20 cellular contexts compared by ENCODE assay signal in the genomic region with DNA sequence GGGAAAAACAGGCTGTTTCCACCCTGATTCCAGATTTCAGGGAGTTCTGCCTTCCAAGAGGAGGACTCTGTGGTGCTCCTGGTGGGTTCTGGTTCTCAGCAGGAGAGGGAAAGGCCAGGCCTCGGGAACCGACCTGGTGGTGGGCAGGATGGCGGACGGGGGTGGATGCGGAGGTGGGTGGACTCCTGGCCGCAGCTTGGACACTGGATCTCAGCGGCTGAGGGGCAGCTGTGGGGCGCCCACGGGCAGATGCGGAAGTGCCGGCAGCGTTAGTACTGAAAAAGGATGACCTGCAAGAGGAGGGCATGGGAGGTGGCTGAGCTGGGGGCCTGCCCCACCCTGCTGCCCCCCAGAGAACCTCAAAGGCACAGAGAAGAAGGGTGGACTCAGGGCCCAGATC. TPM values are rescaled to one million over a fixed set of nuclear protein-coding genes. Genes with fewer than 3 reads are reported as not detected.
A peak's percentile ranks its signal among the peaks of the same experiment; 100 is the strongest.
DNase-seq lines count a peak whose midpoint lies in the region; ATAC-seq, FAIRE-seq and TF ChIP-seq lines count a peak whose summit lies in the region.
"Had no signal": no experiment of that assay in that cellular context is flagged by ENCODE, and none has a peak within 500 bp of the region (broad histone marks: within the 10 kb centered on the region; RNA-seq: fewer than 3 reads in every experiment).

No MANE protein-coding gene starts in this region.

- H3K4me3 ChIP-seq in HEK293 (ENCODE audit: low read depth, low read length) (no peak overlapping the region), H1 (ENCODE audit: extremely low read depth in 1 of 4, insufficient read depth in 2 of 4, low read depth in 3 of 4, low read length in 4 of 4) (no peak overlapping the region), spleen (no peak overlapping the region)
- H3K4me3 ChIP-seq: BLaER1, GM12878, HAP-1 had no signal

- H3K14ac ChIP-seq in H1 (ENCODE audit: insufficient read length): no peak overlapping the region

- H4K5ac ChIP-seq in H1 (ENCODE audit: insufficient read length, low read depth, low read length): no peak overlapping the region

- POLR2A ChIA-PET in HEK293 (lab: Yijun Ruan, JAX): no interaction called here
- POLR2A ChIA-PET in H1 (lab: Charles Lee; ENCODE audit: partially characterized antibody): interaction anchor here (1.7 kb wide), 1 partner anchor 12 kb away, joined by 3 read pairs; no protein-coding TSS in a partner anchor

- H3K4me1 ChIP-seq in HEK293 (ENCODE audit: control insufficient read depth, insufficient read depth, low read length) (no peaks in the 10 kb centered on the region), H1 (replicated peaks in 1 of 4; ENCODE audit: control insufficient read depth in 3 of 4, insufficient read depth in 4 of 4, low read length in 3 of 4) (peaks cover 0 to 11% (median 6%) of the 10 kb centered on the region in 4 experiments; a peak in 6 of 7 replicates), spleen (no peaks in the 10 kb centered on the region)
- H3K4me1 ChIP-seq: BLaER1, HAP-1 had no signal

- H3K27me3 ChIP-seq in H1 (replicated peaks in 1 of 4; ENCODE audit: control insufficient read depth in 3 of 4, extremely low read depth in 1 of 4, insufficient read depth in 3 of 4, low read length in 3 of 4) (no peaks in the 10 kb centered on the region; a peak in 1 of 7 replicates), spleen (replicated peaks in 1 of 7) (peaks cover 0 to 16% (median 0%) of the 10 kb centered on the region in 7 donors)
- H3K27me3 ChIP-seq: BLaER1 had no signal

- H3K18ac ChIP-seq in H1 (ENCODE audit: extremely low read depth, low read length): 0 out of 2 replicates have a peak overlapping the region, but pooled peaks have one; percentile 53

- peak overlapping the region; percentile 73; the same call in 1 of the 2 replicates for H4K8ac ChIP-seq in H1 (ENCODE audit: extremely low read depth, insufficient read depth, low read length)

- no peak for FAIRE-seq in H1 (lab: Jason Lieb, UNC)
- FAIRE-seq: A204.1, GM12878, HTR-8/SVneo had no signal

- H3K27ac Mint-ChIP-seq in nephron: peak overlapping the region; percentile 64 to 92 (median 72)
- H3K27ac Mint-ChIP-seq: CD8-positive, alpha-beta T cell had no signal

- TF ChIP-seq EP300 in H1 (IDR thresholded peaks at IDR 0.05; ENCODE audit: borderline replicate concordance in 1 of 2, low read depth in 2 of 2, low read length in 2 of 2): no peak

- no peaks in the 10 kb centered on the region for H3K79me2 ChIP-seq in H1 (ENCODE audit: control insufficient read depth in 1 of 2, insufficient read depth in 2 of 2, low read length in 2 of 2)

- no peak for ATAC-seq in HG03442 (IDR thresholded peaks at IDR 0.05; ENCODE audit: unreplicated experiment)
- ATAC-seq: CD8-positive, alpha-beta T cell; GM12878 had no signal

- H3K4me1 Mint-ChIP-seq in nephron: peaks cover 43% of the 10 kb centered on the region
- H3K4me1 Mint-ChIP-seq: IgD-negative memory B cell had no signal

- H3K4me2 ChIP-seq in H1 (ENCODE audit: insufficient read depth in 1 of 2, low read depth in 2 of 2, low read length in 2 of 2): no peak overlapping the region; a peak in 1 of 4 replicates
- H3K4me2 ChIP-seq: BLaER1 had no signal

- no peak for TF ChIP-seq RAD21 in H1 (IDR thresholded peaks at IDR 0.05 in 1 of 2, conservative IDR thresholded peaks at IDR 0.05 in 1 of 2; ENCODE audit: low read depth in 2 of 2, low read length in 2 of 2)

- H3K27me3 Mint-ChIP-seq in nephron (ENCODE audit: low read depth): peaks cover 53% of the 10 kb centered on the region
- H3K27me3 Mint-ChIP-seq: IgD-negative memory B cell had no signal

- H4K91ac ChIP-seq in H1 (replicated peaks; ENCODE audit: insufficient read length, low read length): no peak overlapping the region

- H2BK20ac ChIP-seq in H1 (ENCODE audit: low read length): no peak overlapping the region

- no peak overlapping the region for H3K4ac ChIP-seq in H1 (replicated peaks; ENCODE audit: insufficient read length, low read depth, low read length)

- H2BK15ac ChIP-seq in H1 (ENCODE audit: low read length): no peak overlapping the region; the same call in 1 of the 2 replicates

- 0 out of 2 replicates have a peak overlapping the region, but pooled peaks have one; percentile 35 for H2BK12ac ChIP-seq in H1 (ENCODE audit: low read depth, low read length)

- DNase-seq in H1 (ENCODE audit: low read depth in 1 of 2, low spot score in 2 of 2) (no peak), spleen (peak; percentile 70), globus pallidus (ENCODE audit: low spot score) (no peak), Ammon's horn (ENCODE audit: low spot score) (no peak)
- DNase-seq: ACHN; Calu3; CD8-positive, alpha-beta T cell; DMS79 treated with DMSO at 0.1 percent for 48 hours; GOT3; Karpas-422; KBM-7 had no signal

- no peaks in the 10 kb centered on the region for H3K9me3 ChIP-seq in HEK293 (ENCODE audit: control insufficient read depth, insufficient read depth, low read depth, low read length)
- no peaks in the 10 kb centered on the region for H3K9me3 ChIP-seq in H1 (ENCODE audit: insufficient read depth in 2 of 2, low read depth in 1 of 2, low read length in 1 of 2)
- no peaks in the 10 kb centered on the region for H3K9me3 ChIP-seq in spleen
- H3K9me3 ChIP-seq: BLaER1, HAP-1 had no signal

- H3K9me3 Mint-ChIP-seq in nephron: no peaks in the 10 kb centered on the region
- H3K9me3 Mint-ChIP-seq: CD8-positive, alpha-beta T cell; IgD-negative memory B cell had no signal

- H3K27ac ChIP-seq in HEK293 (ENCODE audit: extremely low read depth, low read depth, low read length) (no peak overlapping the region), H1 (ENCODE audit: low read depth, low read length) (no peak overlapping the region), spleen (no peak overlapping the region)
- H3K27ac ChIP-seq: BLaER1 had no signal

- intact Hi-C loops in spleen (cut with DNase I; ENCODE audit: low total_unique reads): no loop called here

- no peak overlapping the region for H3K4me3 Mint-ChIP-seq in nephron
- H3K4me3 Mint-ChIP-seq: CD8-positive, alpha-beta T cell; IgD-negative memory B cell had no signal

- no peak overlapping the region for H3K56ac ChIP-seq in H1 (replicated peaks; ENCODE audit: insufficient read length, low read depth, low read length)

- H2BK5ac ChIP-seq in H1 (ENCODE audit: low read depth, low read length): no peak overlapping the region

- no peaks in the 10 kb centered on the region for H4K20me1 ChIP-seq in H1 (replicated peaks in 1 of 2; ENCODE audit: control insufficient read depth in 1 of 2, insufficient read depth in 2 of 2, low read length in 2 of 2)
- H4K20me1 ChIP-seq: BLaER1 had no signal

- no peaks in the 10 kb centered on the region for H3K79me1 ChIP-seq in H1 (ENCODE audit: low read depth, low read length)

- no peak overlapping the region for H2BK120ac ChIP-seq in H1 (replicated peaks; ENCODE audit: low read depth, low read length)

- no peak for TF ChIP-seq POLR2A in H1 (IDR thresholded peaks at IDR 0.05; ENCODE audit: control extremely low read depth in 1 of 2, low read depth in 2 of 2, low read length in 2 of 2)
- no peak for TF ChIP-seq POLR2A in spleen (IDR thresholded peaks at IDR 0.05)

- H3K23ac ChIP-seq in H1 (ENCODE audit: insufficient read length): no peak overlapping the region

- 97% methylated on average over 9 of the region's 12 CpGs; no CpG with 5 or more reads in 1 of the 2 experiments for WGBS in H1 (ENCODE audit: extremely low coverage in 1 of 2, insufficient coverage in 1 of 2, insufficient read length in 1 of 2, insufficient replicate concordance in 2 of 2, low coverage in 1 of 2, low lambda C conversion rate in 2 of 2, missing lambda C conversion rate in 1 of 2), 2 experiments
- WGBS in spleen, 5 donors: 86 to 95% (median 91%) methylated on average over 12 of the region's 12 CpGs

- no peak for TF ChIP-seq CTCF in HEK293 (tag by site-specific recombination; IDR thresholded peaks at IDR 0.05)
- TF ChIP-seq CTCF in H1 (IDR thresholded peaks at IDR 0.05; ENCODE audit: control extremely low read depth in 1 of 3, insufficient read depth in 1 of 3, low read depth in 1 of 3, low read length in 3 of 3): no peak
- TF ChIP-seq CTCF in nephron (IDR thresholded peaks at IDR 0.05; ENCODE audit: unreplicated experiment in 3 of 3): no peak
- no peak for TF ChIP-seq CTCF in spleen (IDR thresholded peaks at IDR 0.05 in 8 of 11, conservative IDR thresholded peaks at IDR 0.05 in 3 of 11)

- no peak overlapping the region for H2AK5ac ChIP-seq in H1 (ENCODE audit: low read depth, low read length)

- H3K9ac ChIP-seq in H1 (replicated peaks in 1 of 4; ENCODE audit: extremely low read depth in 1 of 4, low read depth in 3 of 4, low read length in 3 of 4): no peak overlapping the region
- H3K9ac ChIP-seq: BLaER1 had no signal

- no peaks in the 10 kb centered on the region for H3K36me3 Mint-ChIP-seq in nephron (ENCODE audit: low read depth)
- H3K36me3 Mint-ChIP-seq: CD8-positive, alpha-beta T cell; IgD-negative memory B cell had no signal

- H3K36me3 ChIP-seq in HEK293 (ENCODE audit: control insufficient read depth in 2 of 2, insufficient read depth in 1 of 2, low read length in 2 of 2) (no peaks in the 10 kb centered on the region), H1 (ENCODE audit: control insufficient read depth in 2 of 4, insufficient read depth in 4 of 4, low read length in 3 of 4) (no peaks in the 10 kb centered on the region), spleen (no peaks in the 10 kb centered on the region)
- H3K36me3 ChIP-seq: BLaER1, HAP-1 had no signal

- no peak overlapping the region for H2AFZ ChIP-seq in H1 (ENCODE audit: low read length)

- H3K23me2 ChIP-seq in H1 (ENCODE audit: low read depth, low read length): no peaks in the 10 kb centered on the region

- CTCF ChIA-PET in HEK293 (lab: Yijun Ruan, JAX): no interaction called here
- CTCF ChIA-PET in H1 (lab: Charles Lee; ENCODE audit: partially characterized antibody): interaction anchor here (1.0 to 1.9 kb wide), 7 partner anchors 11 to 146 kb away, joined by 3 to 5 read pairs (median 4); a partner anchor contains a TSS

RNA-seq across cellular contexts. Expression of a gene that starts 24.3 kb away (rescaled TPM):
- 1.2 and 1.9 TPM in 2 replicates for total RNA-seq in H1 (2021; fragmentation: NEBNext Ultra II Directional; extraction: Animal tissue kit (Norgen Biotek cat#: 25700))
- polyA plus RNA-seq in H1 (2011; rRNA removed): 0.92 and 1.0 TPM in 2 replicates
- polyA plus RNA-seq in H1 (2011; cell fraction: cytosol; rRNA removed): 0.96 TPM
- 1.3 TPM for polyA plus RNA-seq in H1 (2011; cell fraction: nucleus; rRNA removed)
- 0.47 to 1.5 TPM (median 0.91 TPM) in 4 replicates for polyA plus RNA-seq in H1 (2012, experiment 1 of 2)
- polyA plus RNA-seq in H1 (2012, experiment 2 of 2): 0.52 TPM
- polyA plus RNA-seq in H1 (2013, experiment 1 of 2): 1.3 TPM
- 1.4 TPM for polyA plus RNA-seq in H1 (2013, experiment 2 of 2)
- polyA minus RNA-seq in H1 (2011; rRNA and poly(A)+ RNA removed): 0.63 and 0.88 TPM in 2 replicates
- 0.44 TPM for polyA minus RNA-seq in H1 (2011; cell fraction: cytosol; rRNA and poly(A)+ RNA removed)
- 1.4 TPM for polyA minus RNA-seq in H1 (2011; cell fraction: nucleus; rRNA and poly(A)+ RNA removed)
- total RNA-seq in spleen: 1 to 10 TPM in 1 of 7 donors, under 1 TPM in 3, not detected in 3; 0.40 to 1.3 (median 0.46) TPM
- polyA plus RNA-seq in spleen: under 1 TPM; 0.04 to 0.12 (median 0.10) TPM
- total RNA-seq: CD8-positive, alpha-beta T cell; GM12878 had no signal
- polyA plus RNA-seq: GM12878, IgD-negative memory B cell had no signal

RNA-seq across cellular contexts. Expression of a gene that starts 44.8 kb away (rescaled TPM):
- total RNA-seq in H1 (2021; fragmentation: NEBNext Ultra II Directional; extraction: Animal tissue kit (Norgen Biotek cat#: 25700)): not detected in 2 replicates
- polyA plus RNA-seq in H1 (2011; rRNA removed) (not detected in 2 replicates), spleen (not detected)
- not detected for polyA plus RNA-seq in H1 (2011; cell fraction: cytosol; rRNA removed)
- not detected for polyA plus RNA-seq in H1 (2011; cell fraction: nucleus; rRNA removed)
- not detected in 4 replicates for polyA plus RNA-seq in H1 (2012, experiment 1 of 2)
- polyA plus RNA-seq in H1 (2012, experiment 2 of 2): not detected
- not detected for polyA plus RNA-seq in H1 (2013, experiment 1 of 2)
- not detected for polyA plus RNA-seq in H1 (2013, experiment 2 of 2)
- polyA minus RNA-seq in H1 (2011; rRNA and poly(A)+ RNA removed): not detected in 2 replicates
- polyA minus RNA-seq in H1 (2011; cell fraction: cytosol; rRNA and poly(A)+ RNA removed): not detected
- not detected for polyA minus RNA-seq in H1 (2011; cell fraction: nucleus; rRNA and poly(A)+ RNA removed)
- 1 to 10 TPM in 1 of 7 donors, not detected in 6; 1.4 TPM for total RNA-seq in spleen
- total RNA-seq: Calu3; CD8-positive, alpha-beta T cell; GM12878 had no signal
- polyA plus RNA-seq: GM12878, IgD-negative memory B cell had no signal

RNA-seq across cellular contexts. Expression of a gene that starts 44.9 kb away (rescaled TPM):
- 59.8 and 61.0 TPM in 2 replicates for total RNA-seq in H1 (2021; fragmentation: NEBNext Ultra II Directional; extraction: Animal tissue kit (Norgen Biotek cat#: 25700))
- polyA plus RNA-seq in H1 (2011; rRNA removed) (56.6 and 73.8 TPM in 2 replicates), spleen (10 to 100 TPM; 47.6 to 72.7 (median 66.3) TPM)
- polyA plus RNA-seq in H1 (2011; cell fraction: cytosol; rRNA removed): 79.1 TPM
- polyA plus RNA-seq in H1 (2011; cell fraction: nucleus; rRNA removed): 28.4 TPM
- 77.6 to 100 TPM (median 85.9 TPM) in 4 replicates for polyA plus RNA-seq in H1 (2012, experiment 1 of 2)
- 79.9 TPM for polyA plus RNA-seq in H1 (2012, experiment 2 of 2)
- polyA plus RNA-seq in H1 (2013, experiment 1 of 2): 79.1 TPM
- polyA plus RNA-seq in H1 (2013, experiment 2 of 2): 79.1 TPM
- 31.9 and 35.9 TPM in 2 replicates for polyA minus RNA-seq in H1 (2011; rRNA and poly(A)+ RNA removed)
- polyA minus RNA-seq in H1 (2011; cell fraction: cytosol; rRNA and poly(A)+ RNA removed): 19.2 TPM
- 11.1 TPM for polyA minus RNA-seq in H1 (2011; cell fraction: nucleus; rRNA and poly(A)+ RNA removed)
- 10 to 100 TPM; 27.8 to 32.7 (median 29.2) TPM for total RNA-seq in spleen
